ENCODE assay signal across 34 cellular contexts in the genomic region with DNA sequence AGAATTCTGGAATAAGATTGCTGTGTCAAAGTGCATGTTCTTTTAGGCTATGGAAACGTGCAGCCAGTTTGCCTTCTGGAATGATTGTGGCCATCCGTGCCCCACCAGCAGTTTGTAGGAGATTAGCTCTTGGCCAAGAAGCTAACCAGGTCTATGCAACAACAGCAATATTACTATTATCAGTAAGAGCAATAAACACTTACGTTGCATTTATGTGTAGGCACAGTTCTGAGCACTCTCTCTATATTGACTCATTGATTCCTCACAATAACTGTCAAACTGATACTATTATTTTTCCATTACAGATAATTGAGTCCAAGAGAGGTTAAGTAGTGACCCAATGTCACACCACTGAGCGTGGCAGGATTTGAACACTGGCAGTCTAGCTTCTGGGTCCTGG.
"Had no signal": no experiment of that assay in that cellular context is flagged by ENCODE, and none has a peak within 500 bp of the region (broad histone marks: within the 10 kb centered on the region; RNA-seq: fewer than 3 reads in every experiment).

No MANE protein-coding gene starts in this region.

- H3K27me3 ChIP-seq: adrenal gland, body of pancreas, brain microvascular endothelial cell, breast epithelium had no signal

- DNase-seq: activated B cell treated with CpG ODN at 0.5 μM for 24 hours; activated CD4-positive, alpha-beta memory T cell treated with anti-CD3 and anti-CD28 coated beads for 36 hours; activated CD4-positive, alpha-beta T cell treated with anti-CD3 and anti-CD28 coated beads for 4 hours; activated CD4-positive, alpha-beta T cell treated with anti-CD3 and anti-CD28 coated beads, Interleukin-2, amount 10 ng/mL, durations not matched to agents 24 days and 14 days; activated CD4-positive, alpha-beta T cell treated with anti-CD3 and anti-CD28 coated beads, Interleukin-2, amount 50 U/mL, for 1 hour; activated CD4-positive, alpha-beta T cell treated with anti-CD3 and anti-CD28 coated beads, Interleukin-2, amount 50 U/mL, for 4 hours; activated CD4-positive, CD25-positive, alpha-beta regulatory T cell treated with anti-CD3 and anti-CD28 coated beads, Interleukin-2, amount 50 U/mL, for 72 hours; activated CD8-positive, alpha-beta memory T cell treated with anti-CD3 and anti-CD28 coated beads, Interleukin-2, amount 50 U/mL, for 4 hours; activated CD8-positive, alpha-beta T cell treated with anti-CD3 and anti-CD28 coated beads for 36 hours; activated effector memory CD4-positive, alpha-beta T cell treated with anti-CD3 and anti-CD28 coated beads, Interleukin-2, amount 50 U/mL, for 16 hours; activated gamma-delta T cell treated with Interleukin-2 at 50 U/mL for 16 hours; activated naive CD4-positive, alpha-beta T cell; activated naive CD4-positive, alpha-beta T cell treated with anti-CD3 and anti-CD28 coated beads for 36 hours; activated naive CD4-positive, alpha-beta T cell treated with anti-CD3 and anti-CD28 coated beads, Interleukin-2, amount 50 U/mL, for 16 hours; activated naive CD8-positive, alpha-beta T cell treated with anti-CD3 and anti-CD28 coated beads for 36 hours; activated T-cell treated with anti-CD3 and anti-CD28 coated beads for 4 hours; activated T-cell treated with anti-CD3 and anti-CD28 coated beads, Interleukin-2, amount 50 U/mL, for 1 hour; activated T-cell treated with anti-CD3 and anti-CD28 coated beads, Interleukin-2, amount 50 U/mL, for 4 hours; activated T-cell treated with anti-CD3 and anti-CD28 coated beads, Interleukin-2, amount 50 U/mL, for 72 hours; adrenal gland; amniotic stem cell; aorta; body of pancreas; brain microvascular endothelial cell; central memory CD4-positive, alpha-beta T cell; T-helper 1 cell; T-helper 2 cell; T-helper 9 cell had no signal

- H3K4me1 ChIP-seq: body of pancreas, breast epithelium had no signal

- H3K4me3 ChIP-seq: adrenal gland, body of pancreas, breast epithelium had no signal

- FAIRE-seq: astrocyte, TTC549 had no signal

- ATAC-seq: activated CD8-positive, alpha-beta T cell treated with anti-CD3 and anti-CD28 coated beads for 36 hours; activated naive CD4-positive, alpha-beta T cell treated with anti-CD3 and anti-CD28 coated beads, Interleukin-2, amount 50 U/mL, for 72 hours; activated T-cell treated with anti-CD3 and anti-CD28 coated beads, Interleukin-2, amount 50 U/mL, for 4 hours; activated T-cell treated with anti-CD3 and anti-CD28 coated beads, Interleukin-2, amount 50 U/mL, for 72 hours; activated T-helper 17 cell treated with anti-CD3 and anti-CD28 coated beads, Interleukin-2, amount 50 U/mL, for 72 hours; body of pancreas had no signal

- H3K9me3 ChIP-seq: adrenal gland, body of pancreas, breast epithelium had no signal

- H3K27ac ChIP-seq: adrenal gland, body of pancreas, brain microvascular endothelial cell, breast epithelium, VCaP had no signal

- H3K36me3 ChIP-seq: adrenal gland, brain microvascular endothelial cell, breast epithelium had no signal
